ENCODE assay signal across 8 cellular contexts in the genomic region with DNA sequence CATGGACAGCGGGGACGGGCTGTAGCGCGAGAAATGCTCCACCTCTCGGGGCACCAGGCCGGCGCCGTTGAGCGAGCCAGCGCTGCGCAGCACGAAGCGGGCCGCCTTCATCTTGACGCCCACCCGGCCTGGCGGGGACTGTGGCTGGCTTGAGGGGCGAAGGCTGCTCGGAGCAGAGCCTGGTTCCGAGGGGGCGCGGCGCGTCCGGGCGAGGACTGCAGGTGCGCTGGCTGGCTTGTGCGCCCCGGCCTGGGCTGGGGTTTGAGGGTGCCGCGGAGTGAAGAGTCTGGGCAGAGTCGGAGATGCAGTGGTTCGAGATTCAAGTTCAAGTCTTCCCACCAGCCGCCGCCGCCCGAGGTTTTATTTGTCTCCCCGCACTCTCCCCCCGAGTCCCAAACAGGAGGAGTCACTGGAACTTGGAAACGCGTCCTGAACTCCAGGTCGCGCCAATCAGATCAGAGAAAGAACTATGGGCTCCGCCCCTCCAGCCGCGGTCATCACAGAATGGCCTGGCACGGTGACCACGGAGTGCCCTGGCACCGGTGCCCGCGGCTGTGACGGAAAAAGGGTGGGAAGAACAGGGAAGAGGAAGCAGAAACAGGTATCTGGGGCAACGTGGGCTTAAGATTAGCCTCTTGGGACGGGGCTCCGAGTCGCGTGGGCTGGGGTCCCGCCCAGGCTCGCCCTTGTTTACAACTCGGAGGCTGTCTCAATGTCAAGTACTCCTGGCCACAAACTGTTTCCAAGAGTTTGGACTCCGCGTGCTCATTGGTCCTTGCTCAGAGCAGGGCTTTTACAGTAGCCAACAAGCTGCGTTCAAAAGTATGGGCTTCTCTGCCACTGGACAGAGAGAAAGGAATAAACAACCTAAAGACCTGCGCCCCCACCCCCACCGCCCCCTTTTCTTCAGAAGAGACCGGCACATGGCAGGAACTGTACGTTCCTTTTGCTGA. TPM values are rescaled to one million over a fixed set of nuclear protein-coding genes. Genes with fewer than 3 reads are reported as not detected.
A peak's percentile ranks its signal among the peaks of the same experiment; 100 is the strongest.
DNase-seq lines count a peak whose midpoint lies in the region; ATAC-seq and TF ChIP-seq lines count a peak whose summit lies in the region.

A gene (minus strand): TSS at position 334 of the 953 bp plus-strand sequence. CDS start 223 bp downstream, at position 111.

- CTCF ChIA-PET in WTC11 (lab: Charles Lee), result interaction anchor here (0.7 to 1.1 kb wide), 5 partner anchors 8 to 245 kb away, joined by 3 to 4 read pairs (median 3); no protein-coding TSS in a partner anchor
- CTCF ChIA-PET in naive thymus-derived CD4-positive, alpha-beta T cell (lab: Charles Lee), result no interaction called here

- peak; percentile 47 for ATAC-seq in HG03139 (IDR thresholded peaks at IDR 0.05; ENCODE audit: unreplicated experiment)
- ATAC-seq in WTC11, result peak; percentile 87
- ATAC-seq in gastroesophageal sphincter, result peak; percentile 94
- ATAC-seq in naive thymus-derived CD4-positive, alpha-beta T cell, result peak; percentile 83
- ATAC-seq in GM19463 (IDR thresholded peaks at IDR 0.05; ENCODE audit: unreplicated experiment), result no peak
- ATAC-seq in HG03108 (IDR thresholded peaks at IDR 0.05; ENCODE audit: unreplicated experiment), result no peak

- H3K36me3 ChIP-seq in gastroesophageal sphincter (peaks cover 22 to 37% of the 10 kb centered on the region in 2 donors), uterus (no peaks in the 10 kb centered on the region)
- no peaks in the 10 kb centered on the region for H3K36me3 ChIP-seq in naive thymus-derived CD4-positive, alpha-beta T cell (ENCODE audit: control insufficient read depth in 2 of 3, insufficient read depth in 3 of 3, low read length in 3 of 3)

- H3K4me3 Mint-ChIP-seq in WTC11, result peak within 1 kb of the TSS; percentile 84
- peak within 1 kb of the TSS in 4 of 10 donors; percentile 6 to 65 (median 29) for H3K4me3 Mint-ChIP-seq in naive thymus-derived CD4-positive, alpha-beta T cell

- WGBS in gastroesophageal sphincter (ENCODE audit: low coverage in 1 of 2), 2 donors, result 0% methylated on average over 9 of the region's 67 CpGs; no CpG with 5 or more reads in 1 of the 2 donors

- peaks cover 8% of the 10 kb centered on the region; the same call in 1 of the 2 replicates for H3K4me1 Mint-ChIP-seq in WTC11
- H3K4me1 Mint-ChIP-seq in naive thymus-derived CD4-positive, alpha-beta T cell, result peaks cover 0 to 9% (median 4%) of the 10 kb centered on the region in 7 donors

- no peak within 1 kb of the TSS for H3K27ac Mint-ChIP-seq in WTC11
- no peak within 1 kb of the TSS for H3K27ac Mint-ChIP-seq in naive thymus-derived CD4-positive, alpha-beta T cell

- no peaks in the 10 kb centered on the region for H3K9me3 Mint-ChIP-seq in WTC11
- peaks cover 0 to 6% (median 0%) of the 10 kb centered on the region in 11 donors for H3K9me3 Mint-ChIP-seq in naive thymus-derived CD4-positive, alpha-beta T cell

- H3K27me3 Mint-ChIP-seq in WTC11 (ENCODE audit: low read depth), result peaks cover 57% of the 10 kb centered on the region
- peaks cover 24 to 31% (median 29%) of the 10 kb centered on the region in 5 donors for H3K27me3 Mint-ChIP-seq in naive thymus-derived CD4-positive, alpha-beta T cell

- POLR2A ChIA-PET in WTC11 (lab: Charles Lee), result no interaction called here
- POLR2A ChIA-PET in naive thymus-derived CD4-positive, alpha-beta T cell (lab: Charles Lee), result no interaction called here

- intact Hi-C loops in naive thymus-derived CD4-positive, alpha-beta T cell (cut with micrococcal nuclease), result no loop called here
- intact Hi-C loops in uterus (cut with DNase I; ENCODE audit: low total_unique reads), result loop anchor here (5.0 kb wide), 1 partner anchor 44 kb away; no protein-coding TSS in a partner anchor

- H3K27ac ChIP-seq in gastroesophageal sphincter (peak within 1 kb of the TSS; percentile 95 to 99 (median 98)), uterus (peak within 1 kb of the TSS; percentile 97 to 98)
- H3K27ac ChIP-seq in naive thymus-derived CD4-positive, alpha-beta T cell (ENCODE audit: low read depth, low read length), result no peak within 1 kb of the TSS

- DNase-seq in AG10803 (ENCODE audit: low read depth) (peak; percentile 68), WTC11 (ENCODE audit: low spot score) (peak; percentile 67), uterus (peak; percentile 92 to 98)
- peak in 1 of 9 donors; percentile 6 for DNase-seq in naive thymus-derived CD4-positive, alpha-beta T cell

- H3K9me3 ChIP-seq in gastroesophageal sphincter, result no peaks in the 10 kb centered on the region
- H3K9me3 ChIP-seq in naive thymus-derived CD4-positive, alpha-beta T cell (ENCODE audit: control insufficient read depth in 2 of 3, low read length in 3 of 3), result no peaks in the 10 kb centered on the region
- no peaks in the 10 kb centered on the region for H3K9me3 ChIP-seq in uterus

- H3K4me1 ChIP-seq in gastroesophageal sphincter, result peaks cover 9 to 43% (median 10%) of the 10 kb centered on the region in 3 donors
- no peaks in the 10 kb centered on the region for H3K4me1 ChIP-seq in naive thymus-derived CD4-positive, alpha-beta T cell (ENCODE audit: control insufficient read depth in 2 of 2, insufficient read depth in 2 of 2, low read length in 2 of 2)
- H3K4me1 ChIP-seq in uterus, result no peaks in the 10 kb centered on the region

- H3K4me3 ChIP-seq in AG10803 (ENCODE audit: low read length) (peak within 1 kb of the TSS; percentile 75), gastroesophageal sphincter (peak within 1 kb of the TSS; percentile 80 to 98), uterus (peak within 1 kb of the TSS; percentile 84 to 95)
- H3K4me3 ChIP-seq in naive thymus-derived CD4-positive, alpha-beta T cell (ENCODE audit: low read length), result no peak within 1 kb of the TSS

- no peaks in the 10 kb centered on the region for H3K36me3 Mint-ChIP-seq in WTC11
- H3K36me3 Mint-ChIP-seq in naive thymus-derived CD4-positive, alpha-beta T cell, result peaks cover 0 to 4% (median 0%) of the 10 kb centered on the region in 5 donors

- TF ChIP-seq EP300 in gastroesophageal sphincter (IDR thresholded peaks at IDR 0.05), result peak; percentile 67

- TF ChIP-seq POLR2A in gastroesophageal sphincter (IDR thresholded peaks at IDR 0.05) (peak; percentile 95), uterus (IDR thresholded peaks at IDR 0.05) (peak; percentile 86 to 89)

- no peak for TF ChIP-seq CTCF in AG10803 (conservative IDR thresholded peaks at IDR 0.05; ENCODE audit: low read length)
- no peak for TF ChIP-seq CTCF in WTC11 (IDR thresholded peaks at IDR 0.05)
- peak in 1 of 4 experiments; percentile 16 for TF ChIP-seq CTCF in gastroesophageal sphincter (IDR thresholded peaks at IDR 0.05)
- TF ChIP-seq CTCF in uterus (IDR thresholded peaks at IDR 0.05), result peak in 1 of 4 experiments; percentile 5

- H3K27me3 ChIP-seq in gastroesophageal sphincter (no peaks in the 10 kb centered on the region), uterus (no peaks in the 10 kb centered on the region)
- H3K27me3 ChIP-seq in naive thymus-derived CD4-positive, alpha-beta T cell (ENCODE audit: control insufficient read depth in 2 of 2, insufficient read depth in 2 of 2, low read length in 2 of 2), result no peaks in the 10 kb centered on the region

TF ChIP-seq in WTC11, 78 proteins besides CTCF, POLR2A, EP300 and RAD21:
- 0 out of 2 replicates have a peak, but pooled peaks have one; percentile 53 for TF ChIP-seq ZBTB21 (CRISPR knock-in tag; IDR thresholded peaks at IDR 0.05; ENCODE audit: borderline replicate concordance)
- TF ChIP-seq, protein P1, sequence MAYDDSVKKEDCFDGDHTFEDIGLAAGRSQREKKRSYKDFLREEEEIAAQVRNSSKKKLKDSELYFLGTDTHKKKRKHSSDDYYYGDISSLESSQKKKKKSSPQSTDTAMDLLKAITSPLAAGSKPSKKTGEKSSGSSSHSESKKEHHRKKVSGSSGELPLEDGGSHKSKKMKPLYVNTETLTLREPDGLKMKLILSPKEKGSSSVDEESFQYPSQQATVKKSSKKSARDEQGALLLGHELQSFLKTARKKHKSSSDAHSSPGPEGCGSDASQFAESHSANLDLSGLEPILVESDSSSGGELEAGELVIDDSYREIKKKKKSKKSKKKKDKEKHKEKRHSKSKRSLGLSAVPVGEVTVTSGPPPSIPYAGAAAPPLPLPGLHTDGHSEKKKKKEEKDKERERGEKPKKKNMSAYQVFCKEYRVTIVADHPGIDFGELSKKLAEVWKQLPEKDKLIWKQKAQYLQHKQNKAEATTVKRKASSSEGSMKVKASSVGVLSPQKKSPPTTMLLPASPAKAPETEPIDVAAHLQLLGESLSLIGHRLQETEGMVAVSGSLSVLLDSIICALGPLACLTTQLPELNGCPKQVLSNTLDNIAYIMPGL (CRISPR knock-in tag; IDR thresholded peaks at IDR 0.05), result peak; percentile 43; the same call in 1 of the 2 replicates
- TF ChIP-seq NFYB (CRISPR knock-in tag; conservative IDR thresholded peaks at IDR 0.05; ENCODE audit: low read depth), result peak; percentile 41; the same call in 1 of the 2 replicates
- peak; percentile 76; the same call in 1 of the 2 replicates for TF ChIP-seq ZNF138 (CRISPR knock-in tag; conservative IDR thresholded peaks at IDR 0.05)
- TF ChIP-seq NR2C2 (CRISPR knock-in tag; IDR thresholded peaks at IDR 0.05), result no peak
- peak; percentile 70; the same call in 1 of the 2 replicates for TF ChIP-seq TP53 (CRISPR knock-in tag; IDR thresholded peaks at IDR 0.05)
- TF ChIP-seq, protein P2, sequence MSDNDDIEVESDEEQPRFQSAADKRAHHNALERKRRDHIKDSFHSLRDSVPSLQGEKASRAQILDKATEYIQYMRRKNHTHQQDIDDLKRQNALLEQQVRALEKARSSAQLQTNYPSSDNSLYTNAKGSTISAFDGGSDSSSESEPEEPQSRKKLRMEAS (CRISPR knock-in tag; IDR thresholded peaks at IDR 0.05), result peak; percentile 80
- no peak for TF ChIP-seq GABPB1 (CRISPR knock-in tag; IDR thresholded peaks at IDR 0.05)
- TF ChIP-seq JAZF1 (CRISPR knock-in tag; IDR thresholded peaks at IDR 0.05), result no peak
- TF ChIP-seq FOXK1 (CRISPR knock-in tag; IDR thresholded peaks at IDR 0.05), result peak; percentile 95
TF ChIP-seq in WTC11: peak in this region for 7.

RNA-seq across cellular contexts. Expression of the gene that starts here (rescaled TPM):
- 0.21 to 0.46 TPM (median 0.31 TPM) in 3 replicates for total RNA-seq in WTC11 (2021)
- 100 to 1,000 TPM; 208 to 842 (median 506) TPM for total RNA-seq in gastroesophageal sphincter
- 1 to 10 TPM in 2 of 5 experiments, under 1 TPM in 1, not detected in 2; 0.62 to 3.6 (median 1.2) TPM for total RNA-seq in naive thymus-derived CD4-positive, alpha-beta T cell
- not detected for polyA plus RNA-seq in naive thymus-derived CD4-positive, alpha-beta T cell
- total RNA-seq in uterus, result 100 to 1,000 TPM in 3 of 4 donors, 10 to 100 TPM in 1; 12.0 to 509 (median 177) TPM

Comparison
In these comparisons a context has a peak if more than half of its experiments do, and no peak if none do; other contexts are left out.
1. Peak in DNase-seq and ATAC-seq in WTC11; RNA of the gene not detected or under 1 TPM.
2. ATAC-seq: peak in HG03139 (single experiment), gastroesophageal sphincter (single experiment) and naive thymus-derived CD4-positive, alpha-beta T cell (single experiment); none in GM19463 (single experiment) and HG03108 (single experiment).